Comparison of ENCODE assay signal across 22 cellular contexts in genomic region chr6:165092881-165093595, GRCh38.
"Had no signal": no experiment of that assay in that cellular context is flagged by ENCODE, and none has a peak within 500 bp of the region (broad histone marks: within the 10 kb centered on the region; RNA-seq: fewer than 3 reads in every experiment).

No MANE protein-coding gene starts in this region.

- H3K27ac Mint-ChIP-seq: natural killer cell had no signal

- H3K27ac ChIP-seq: brain microvascular endothelial cell, dorsolateral prefrontal cortex, epithelial cell of prostate, lower lobe of right lung, neutrophil, pancreas, upper lobe of right lung, WERI-Rb-1 had no signal

- H3K27me3 ChIP-seq: brain microvascular endothelial cell, dorsolateral prefrontal cortex, neutrophil, pancreas, upper lobe of right lung had no signal

- H3K4me3 ChIP-seq: dorsolateral prefrontal cortex, lower lobe of right lung, pancreas, upper lobe of right lung had no signal

- H3K4me1 Mint-ChIP-seq: natural killer cell had no signal

- ATAC-seq: lower lobe of right lung, natural killer cell, pancreas, upper lobe of right lung had no signal

- DNase-seq: activated CD4-positive, alpha-beta T cell treated with anti-CD3 and anti-CD28 coated beads for 1 hour; activated CD8-positive, alpha-beta memory T cell treated with anti-CD3 and anti-CD28 coated beads for 24 hours; activated CD8-positive, alpha-beta memory T cell treated with anti-CD3 and anti-CD28 coated beads, Interleukin-2, amount 50 U/mL, for 48 hours; activated effector memory CD4-positive, alpha-beta T cell treated with Interleukin-2 at 50 U/mL for 16 hours; activated naive CD4-positive, alpha-beta T cell treated with anti-CD3 and anti-CD28 coated beads, Interleukin-2, amount 50 U/mL, for 16 hours; activated T-cell treated with anti-CD3 and anti-CD28 coated beads, Interleukin-2, amount 50 U/mL, for 48 hours; aorta; brain microvascular endothelial cell; central memory CD4-positive, alpha-beta T cell; dorsolateral prefrontal cortex; head of caudate nucleus; lower lobe of right lung; natural killer cell; pancreas; stimulated activated CD4-positive, alpha-beta T cell treated with anti-CD3 and anti-CD28 coated beads, Interleukin-12 subunit alpha, Interleukin-12 subunit beta, amount 100 ng/mL, for 4 hours; stimulated activated CD4-positive, alpha-beta T cell treated with anti-CD3 and anti-CD28 coated beads, Interleukin-1b, Interleukin-23, amount 100 ng/mL, for 48 hours; stimulated activated CD8-positive, alpha-beta memory T cell treated with anti-CD3 and anti-CD28 coated beads, Interleukin-4, amount 100 ng/mL, for 48 hours; stimulated activated naive CD4-positive, alpha-beta T cell; upper lobe of right lung; WERI-Rb-1 had no signal

- H3K36me3 ChIP-seq: brain microvascular endothelial cell, lower lobe of right lung, neutrophil, pancreas, upper lobe of right lung, WERI-Rb-1 had no signal

- H3K4me1 ChIP-seq: lower lobe of right lung, pancreas, upper lobe of right lung had no signal

- H3K4me3 Mint-ChIP-seq: natural killer cell had no signal

- H3K9me3 ChIP-seq: lower lobe of right lung, neutrophil, pancreas, upper lobe of right lung had no signal
